In the genomic region with DNA sequence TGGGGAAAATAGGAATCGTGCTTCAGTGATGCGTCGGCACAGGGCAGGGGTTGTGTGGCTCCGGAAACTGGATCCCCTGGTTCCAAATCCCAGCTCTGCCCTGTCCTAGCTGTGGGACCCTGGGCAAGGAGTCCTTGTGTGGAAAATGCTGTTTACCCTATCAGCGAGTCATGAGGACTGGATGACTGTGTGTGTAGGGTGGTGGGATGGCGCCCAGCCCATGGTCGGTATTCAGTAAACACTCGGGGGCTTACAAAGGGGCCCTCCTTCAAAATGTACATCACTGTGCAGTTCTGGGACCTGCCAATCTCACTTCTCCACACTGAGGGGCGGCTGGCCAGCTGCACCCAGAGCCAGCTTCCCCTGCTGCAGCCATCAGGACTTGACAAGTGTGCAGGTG, we compare ENCODE assay signal across 29 cellular contexts. TPM values are rescaled to one million over a fixed set of nuclear protein-coding genes. Genes with fewer than 3 reads are reported as not detected.
DNase-seq lines count a peak whose midpoint lies in the region; FAIRE-seq and TF ChIP-seq lines count a peak whose summit lies in the region.
"Had no signal": no experiment of that assay in that cellular context is flagged by ENCODE, and none has a peak within 500 bp of the region (broad histone marks: within the 10 kb centered on the region; RNA-seq: fewer than 3 reads in every experiment).

No MANE protein-coding gene starts in this region.

- peak; percentile 66 to 87 for DNase-seq in SJSA1 (ENCODE audit: low read depth in 1 of 2, low spot score in 2 of 2)
- peak; percentile 25 for DNase-seq in kidney
- no peak for DNase-seq in mesenchymal stem cell
- no peak for DNase-seq in dermis blood vessel endothelial cell
- no peak for DNase-seq in kidney glomerular epithelial cell (lab: John Stamatoyannopoulos, UW)
- no peak for DNase-seq in hepatic stellate cell (ENCODE audit: low spot score)
- no peak for DNase-seq in progenitor cell of endocrine pancreas (ENCODE audit: low spot score, unreplicated experiment)
- DNase-seq: 8988T; ACHN; BE2C; C1 segment of cervical spinal cord; CD4-positive, alpha-beta memory T cell; CD4-positive, CD25-positive, alpha-beta regulatory T cell; CD8-positive, alpha-beta memory T cell; COR-L47; DMS 273 treated with DMSO at 0.1 percent for 48 hours; DMS153; DMS53; DMS79; DND-41; EL; GDM1 had no signal

- H3K23ac ChIP-seq in mesenchymal stem cell (ENCODE audit: low read length in 2 of 2) = no peak overlapping the region

- no peak overlapping the region for H2BK120ac ChIP-seq in mesenchymal stem cell (ENCODE audit: low read depth, low read length)

- H2AK5ac ChIP-seq in mesenchymal stem cell (ENCODE audit: low read length, severe bottlenecking) = no peak overlapping the region

- H3K36me3 ChIP-seq in SJSA1 = no peaks in the 10 kb centered on the region
- peaks cover 0 to 3% of the 10 kb centered on the region in 2 donors for H3K36me3 ChIP-seq in kidney (ENCODE audit: control insufficient read depth in 1 of 2, insufficient read depth in 2 of 2, low read length in 2 of 2)
- peaks cover 0 to 31% of the 10 kb centered on the region in 2 experiments for H3K36me3 ChIP-seq in mesenchymal stem cell (ENCODE audit: control insufficient read depth in 1 of 2, insufficient read depth in 2 of 2, low read depth in 1 of 2, low read length in 2 of 2)

- H2BK15ac ChIP-seq in mesenchymal stem cell (ENCODE audit: low read depth, poor library complexity, severe bottlenecking) = no peak overlapping the region

- no peak overlapping the region for H2BK12ac ChIP-seq in mesenchymal stem cell (ENCODE audit: low read length in 2 of 2)

- TF ChIP-seq CTCF in kidney (IDR thresholded peaks at IDR 0.05; ENCODE audit: borderline replicate concordance, extremely low read depth, insufficient read depth) (no peak), progenitor cell of endocrine pancreas (IDR thresholded peaks at IDR 0.05; ENCODE audit: unreplicated experiment) (no peak)

- no peak for FAIRE-seq in kidney (lab: Jason Lieb, UNC)
- FAIRE-seq: A204.1, GM12878, GM12892, GM18507 had no signal

- no peaks in the 10 kb centered on the region for H3K9me3 Mint-ChIP-seq in progenitor cell of endocrine pancreas (ENCODE audit: low read depth)
- H3K9me3 Mint-ChIP-seq: CD4-positive, alpha-beta memory T cell; CD4-positive, CD25-positive, alpha-beta regulatory T cell; CD8-positive, alpha-beta memory T cell had no signal

- peak overlapping the region in 1 of 2 experiments; percentile 71 for H3K14ac ChIP-seq in mesenchymal stem cell (ENCODE audit: low read length in 2 of 2)

- no peak overlapping the region for H3K4ac ChIP-seq in mesenchymal stem cell (ENCODE audit: low read depth in 1 of 2, low read length in 2 of 2)

- H3K79me1 ChIP-seq in mesenchymal stem cell (replicated peaks; ENCODE audit: low read length, poor library complexity, severe bottlenecking) = peaks cover 1% of the 10 kb centered on the region

- no peak overlapping the region for H3K4me3 Mint-ChIP-seq in progenitor cell of endocrine pancreas (ENCODE audit: low read depth)
- H3K4me3 Mint-ChIP-seq: CD14-positive monocyte; CD4-positive, alpha-beta memory T cell; CD4-positive, CD25-positive, alpha-beta regulatory T cell; CD8-positive, alpha-beta memory T cell had no signal

- H3K4me2 ChIP-seq in mesenchymal stem cell (ENCODE audit: low read length, poor library complexity, severe bottlenecking) = no peak overlapping the region
- H3K4me2 ChIP-seq: BLaER1 had no signal

- H3K9me3 ChIP-seq in SJSA1 (replicated peaks) (peaks cover 28% of the 10 kb centered on the region), kidney (ENCODE audit: control insufficient read depth in 1 of 2, low read length in 2 of 2) (no peaks in the 10 kb centered on the region), mesenchymal stem cell (ENCODE audit: control insufficient read depth, low read length) (no peaks in the 10 kb centered on the region)
- H3K9me3 ChIP-seq: BE2C had no signal

- H3K4me1 ChIP-seq in SJSA1 (replicated peaks) (no peaks in the 10 kb centered on the region), kidney (ENCODE audit: control insufficient read depth in 1 of 2, insufficient read depth in 1 of 2, low read depth in 1 of 2, low read length in 2 of 2) (no peaks in the 10 kb centered on the region), mesenchymal stem cell (ENCODE audit: control insufficient read depth, insufficient read depth, low read depth, low read length) (peaks cover 1% of the 10 kb centered on the region)
- H3K4me1 ChIP-seq: BE2C had no signal

- no peak overlapping the region for H3K27ac ChIP-seq in SJSA1
- no peak overlapping the region for H3K27ac ChIP-seq in kidney (ENCODE audit: low read depth in 2 of 2, low read length in 2 of 2)
- H3K27ac ChIP-seq in mesenchymal stem cell (ENCODE audit: low read length, poor library complexity, severe bottlenecking) = no peak overlapping the region
- H3K27ac ChIP-seq in temporal lobe (ENCODE audit: low read depth, low read length) = peak overlapping the region; percentile 38
- H3K27ac ChIP-seq: BLaER1 had no signal

- intact Hi-C loops in kidney (cut with DNase I) = no loop called here

- H3K4me1 Mint-ChIP-seq in progenitor cell of endocrine pancreas (ENCODE audit: low read depth) = no peaks in the 10 kb centered on the region
- H3K4me1 Mint-ChIP-seq: CD4-positive, alpha-beta memory T cell; CD4-positive, CD25-positive, alpha-beta regulatory T cell; CD8-positive, alpha-beta memory T cell had no signal

- H4K8ac ChIP-seq in mesenchymal stem cell (ENCODE audit: low read length) = no peak overlapping the region

- H3K36me3 Mint-ChIP-seq in progenitor cell of endocrine pancreas (ENCODE audit: insufficient read depth) = peaks cover 13% of the 10 kb centered on the region

- H2AFZ ChIP-seq in mesenchymal stem cell (ENCODE audit: low read depth, low read length) = peak overlapping the region; percentile 18

- H3K27ac Mint-ChIP-seq in progenitor cell of endocrine pancreas = no peak overlapping the region
- H3K27ac Mint-ChIP-seq: CD4-positive, CD25-positive, alpha-beta regulatory T cell had no signal

- H3K18ac ChIP-seq in mesenchymal stem cell (ENCODE audit: low read depth in 1 of 2, low read length in 2 of 2) = no peak overlapping the region

- H3K9ac ChIP-seq in kidney (ENCODE audit: low read length in 2 of 2) (no peak overlapping the region), mesenchymal stem cell (ENCODE audit: low read length) (no peak overlapping the region)
- H3K9ac ChIP-seq: BLaER1 had no signal

- no peak overlapping the region for H4K91ac ChIP-seq in mesenchymal stem cell (ENCODE audit: low read length)

- WGBS in mesenchymal stem cell = 95% methylated on average over 8 of the region's 9 CpGs

- no peak overlapping the region for H2BK5ac ChIP-seq in mesenchymal stem cell (ENCODE audit: low read depth, low read length, poor library complexity, severe bottlenecking)

- H3K27me3 Mint-ChIP-seq in progenitor cell of endocrine pancreas = no peaks in the 10 kb centered on the region
- H3K27me3 Mint-ChIP-seq: CD4-positive, alpha-beta memory T cell; CD4-positive, CD25-positive, alpha-beta regulatory T cell; CD8-positive, alpha-beta memory T cell had no signal

- no peak overlapping the region for H3K4me3 ChIP-seq in SJSA1
- no peak overlapping the region for H3K4me3 ChIP-seq in kidney (ENCODE audit: low read length in 2 of 2)
- H3K4me3 ChIP-seq in mesenchymal stem cell (ENCODE audit: insufficient read depth in 1 of 2, low read depth in 1 of 2, low read length in 2 of 2) = no peak overlapping the region
- H3K4me3 ChIP-seq: BLaER1, GM12878 had no signal

- H3K27me3 ChIP-seq in SJSA1 (replicated peaks) = peaks cover 12% of the 10 kb centered on the region; the same call in 1 of the 2 replicates
- H3K27me3 ChIP-seq in mesenchymal stem cell (ENCODE audit: control insufficient read depth in 1 of 2, insufficient read depth in 1 of 2, low read length in 2 of 2) = no peaks in the 10 kb centered on the region
- H3K27me3 ChIP-seq: BE2C, BLaER1 had no signal

RNA-seq across cellular contexts. Expression of gene BRI3BP, which starts 24.4 kb away (rescaled TPM):
- total RNA-seq in SJSA1 (2014; rRNA removed; shearing (Covaris generic)) = 9.9 and 12.4 TPM in 2 replicates
- total RNA-seq in kidney = 8.8 TPM
- 6.8 TPM for polyA plus RNA-seq in kidney (ENCODE audit: insufficient read depth, low read depth, low replicate concordance)
- 2.1 TPM for polyA plus RNA-seq in mesenchymal stem cell (2013, experiment 1 of 2)
- polyA plus RNA-seq in mesenchymal stem cell (2013, experiment 2 of 2) = 2.2 TPM
- total RNA-seq in temporal lobe = 17.2 TPM
- total RNA-seq in dermis blood vessel endothelial cell = 3.9 and 9.4 TPM in 2 replicates
- total RNA-seq in progenitor cell of endocrine pancreas = 11.1 and 12.0 TPM in 2 replicates

RNA-seq across cellular contexts. Expression of gene DHX37, which starts 28.9 kb away (rescaled TPM):
- total RNA-seq in SJSA1 (2014; rRNA removed; shearing (Covaris generic)) = 14.0 and 19.9 TPM in 2 replicates
- total RNA-seq in kidney (20.3 TPM), temporal lobe (10.8 TPM), dermis blood vessel endothelial cell (14.6 and 24.8 TPM in 2 replicates), progenitor cell of endocrine pancreas (21.2 and 22.1 TPM in 2 replicates)
- 6.1 TPM for polyA plus RNA-seq in kidney (ENCODE audit: insufficient read depth, low read depth, low replicate concordance)
- 6.0 TPM for polyA plus RNA-seq in mesenchymal stem cell (2013, experiment 1 of 2)
- 6.0 TPM for polyA plus RNA-seq in mesenchymal stem cell (2013, experiment 2 of 2)

RNA-seq across cellular contexts. Expression of gene AACS, which starts 47.4 kb away (rescaled TPM):
- total RNA-seq in SJSA1 (2014; rRNA removed; shearing (Covaris generic)) = 16.0 and 17.0 TPM in 2 replicates
- 20.9 TPM for total RNA-seq in kidney
- polyA plus RNA-seq in kidney (ENCODE audit: insufficient read depth, low read depth, low replicate concordance) = 20.9 TPM
- polyA plus RNA-seq in mesenchymal stem cell (2013, experiment 1 of 2) = 12.6 TPM
- polyA plus RNA-seq in mesenchymal stem cell (2013, experiment 2 of 2) = 12.4 TPM
- 24.3 TPM for total RNA-seq in temporal lobe
- total RNA-seq in dermis blood vessel endothelial cell = 29.4 and 50.5 TPM in 2 replicates
- 38.8 and 40.1 TPM in 2 replicates for total RNA-seq in progenitor cell of endocrine pancreas

Comparison
In these comparisons a context has a peak if more than half of its experiments do, and no peak if none do; other contexts are left out.
1. DNase-seq: peak in SJSA1 (2 of 2) and kidney (single experiment); none in mesenchymal stem cell (single experiment), dermis blood vessel endothelial cell (single experiment), kidney glomerular epithelial cell (single experiment), hepatic stellate cell (single experiment) and progenitor cell of endocrine pancreas (single experiment).